Comparison of ENCODE assay signal across 11 cellular contexts in genomic region chr9:123111977-123112869, GRCh38.
DNase-seq lines count a peak whose midpoint lies in the region; ATAC-seq, FAIRE-seq and TF ChIP-seq lines count a peak whose summit lies in the region.
"Had no signal": no experiment of that assay in that cellular context is flagged by ENCODE, and none has a peak within 500 bp of the region (broad histone marks: within the 10 kb centered on the region; RNA-seq: fewer than 3 reads in every experiment).

No MANE protein-coding gene starts in this region.

- H3K27me3 Mint-ChIP-seq in activated CD4-positive, alpha-beta memory T cell treated with anti-CD3 and anti-CD28 coated beads, Interleukin-2, amount 10 ng/mL, durations not matched to agents 7 days and 5 days, result no peaks in the 10 kb centered on the region

- no peaks in the 10 kb centered on the region for H3K9me3 Mint-ChIP-seq in activated CD4-positive, alpha-beta memory T cell treated with anti-CD3 and anti-CD28 coated beads, Interleukin-2, amount 10 ng/mL, durations not matched to agents 7 days and 5 days

- ATAC-seq in activated CD4-positive, CD25-positive, alpha-beta regulatory T cell treated with anti-CD3 and anti-CD28 coated beads, Interleukin-2, amount 50 U/mL, for 24 hours, result peak; percentile 30 to 38
- ATAC-seq in heart right ventricle (peak in 7 of 8 donors; percentile 35 to 65 (median 46)), HG02884 (IDR thresholded peaks at IDR 0.05; ENCODE audit: unreplicated experiment) (no peak), HG02885 (IDR thresholded peaks at IDR 0.05; ENCODE audit: poor library complexity, unreplicated experiment) (no peak)

- H3K36me3 ChIP-seq in heart right ventricle (peaks cover 0 to 39% (median 7%) of the 10 kb centered on the region in 9 donors), small intestine (ENCODE audit: control insufficient read depth in 2 of 2, insufficient read depth in 2 of 2, low read length in 2 of 2) (peaks cover 6 to 16% of the 10 kb centered on the region in 2 donors)
- H3K36me3 ChIP-seq: ovary had no signal

- H3K4me3 Mint-ChIP-seq in activated CD4-positive, alpha-beta memory T cell treated with anti-CD3 and anti-CD28 coated beads, Interleukin-2, amount 10 ng/mL, durations not matched to agents 7 days and 5 days, result no peak overlapping the region

- H3K9me3 ChIP-seq in heart right ventricle (no peaks in the 10 kb centered on the region), small intestine (ENCODE audit: control insufficient read depth, low read depth) (no peaks in the 10 kb centered on the region)
- H3K9me3 ChIP-seq: ovary had no signal

- H3K27ac ChIP-seq in heart right ventricle (peak overlapping the region in 4 of 10 donors; percentile 0 to 49 (median 14)), small intestine (ENCODE audit: low read depth in 1 of 2, low read length in 1 of 2) (no peak overlapping the region)
- H3K27ac ChIP-seq: ovary had no signal

- H3K4me3 ChIP-seq in heart right ventricle, result no peak overlapping the region
- no peak overlapping the region for H3K4me3 ChIP-seq in small intestine (ENCODE audit: low read depth in 1 of 2, low read length in 2 of 2)
- H3K4me3 ChIP-seq: ovary had no signal

- H3K36me3 Mint-ChIP-seq in activated CD4-positive, alpha-beta memory T cell treated with anti-CD3 and anti-CD28 coated beads, Interleukin-2, amount 10 ng/mL, durations not matched to agents 7 days and 5 days (ENCODE audit: low read depth), result peaks cover 2% of the 10 kb centered on the region

- peak overlapping the region; percentile 60 for H3K27ac Mint-ChIP-seq in activated CD4-positive, alpha-beta memory T cell treated with anti-CD3 and anti-CD28 coated beads, Interleukin-2, amount 10 ng/mL, durations not matched to agents 7 days and 5 days

- peaks cover 2 to 29% (median 17%) of the 10 kb centered on the region in 9 donors for H3K4me1 ChIP-seq in heart right ventricle
- peaks cover 0 to 10% of the 10 kb centered on the region in 2 donors for H3K4me1 ChIP-seq in small intestine (ENCODE audit: control insufficient read depth in 2 of 2, insufficient read depth in 1 of 2, low read depth in 1 of 2, low read length in 1 of 2)

- WGBS in heart right ventricle, 2 donors, result 63 to 67% methylated on average over 39 of the region's 39 CpGs
- 69 to 73% (median 70%) methylated on average over 35 to 39 of the region's 39 CpGs for WGBS in small intestine, 3 donors

- POLR2A ChIA-PET in activated CD4-positive, alpha-beta memory T cell treated with anti-CD3 and anti-CD28 coated beads, Interleukin-2, amount 10 ng/mL, durations not matched to agents 7 days and 5 days (lab: Charles Lee), result no interaction called here

- intact Hi-C loops in heart right ventricle (cut with DNase I), result loop anchor here in 1 of 10 donors (10.0 kb wide), 1 partner anchor 233 kb away; no protein-coding TSS in a partner anchor

- no peak for DNase-seq in activated CD4-positive, CD25-positive, alpha-beta regulatory T cell treated with anti-CD3 and anti-CD28 coated beads, Interleukin-2, amount 50 U/mL, for 72 hours
- no peak for DNase-seq in activated CD4-positive, alpha-beta memory T cell treated with anti-CD3 and anti-CD28 coated beads, Interleukin-2, amount 10 ng/mL, durations not matched to agents 7 days and 5 days
- DNase-seq in heart right ventricle, result peak in 1 of 2 donors; percentile 25
- DNase-seq in small intestine, result peak; percentile 24
- no peak for DNase-seq in NOMO-1 (lab: John Stamatoyannopoulos, UW; ENCODE audit: unreplicated experiment in 2 of 2)
- DNase-seq: ovary; stimulated activated CD8-positive, alpha-beta memory T cell treated with anti-CD3 and anti-CD28 coated beads, Interleukin-4, amount 100 ng/mL, for 48 hours had no signal

- CTCF ChIA-PET in activated CD4-positive, alpha-beta memory T cell treated with anti-CD3 and anti-CD28 coated beads, Interleukin-2, amount 10 ng/mL, durations not matched to agents 7 days and 5 days (lab: Charles Lee), result no interaction called here

- no peaks in the 10 kb centered on the region for H3K27me3 ChIP-seq in heart right ventricle
- no peaks in the 10 kb centered on the region for H3K27me3 ChIP-seq in small intestine (ENCODE audit: control insufficient read depth in 2 of 2, insufficient read depth in 2 of 2, low read length in 2 of 2)
- H3K27me3 ChIP-seq: ovary had no signal

- no peak for FAIRE-seq in small intestine (lab: Jason Lieb, UNC)
- FAIRE-seq: GM18507 had no signal

- peaks cover 15% of the 10 kb centered on the region for H3K4me1 Mint-ChIP-seq in activated CD4-positive, alpha-beta memory T cell treated with anti-CD3 and anti-CD28 coated beads, Interleukin-2, amount 10 ng/mL, durations not matched to agents 7 days and 5 days

- no peak for TF ChIP-seq CTCF in heart right ventricle (IDR thresholded peaks at IDR 0.05)

Comparison
In these comparisons a context has a peak if more than half of its experiments do, and no peak if none do; other contexts are left out.
1. ATAC-seq: peak in activated CD4-positive, CD25-positive, alpha-beta regulatory T cell treated with anti-CD3 and anti-CD28 coated beads, Interleukin-2, amount 50 U/mL, for 24 hours (2 of 2) and heart right ventricle (7 of 8); none in HG02884 (single experiment) and HG02885 (single experiment).